Comparison of ENCODE assay signal across 14 cellular contexts in genomic region chr1:230365723-230366307, GRCh38.
A peak's percentile ranks its signal among the peaks of the same experiment; 100 is the strongest.
DNase-seq lines count a peak whose midpoint lies in the region; ATAC-seq and TF ChIP-seq lines count a peak whose summit lies in the region.
"Had no signal": no experiment of that assay in that cellular context is flagged by ENCODE, and none has a peak within 500 bp of the region (broad histone marks: within the 10 kb centered on the region; RNA-seq: fewer than 3 reads in every experiment).

No MANE protein-coding gene starts in this region.

- BruUV-seq in Calu3 (replicated peaks; lab: Mats Ljungman, UMichigan) (no TSS peak), OCI-LY7 (replicated peaks; lab: Mats Ljungman, UMichigan) (no TSS peak)

- peak; percentile 38 to 46 for TF ChIP-seq RAD21 in liver (IDR thresholded peaks at IDR 0.05)

- H3K27ac ChIP-seq in OCI-LY7 (ENCODE audit: low read depth, low read length, poor library complexity, severe bottlenecking) (no peak overlapping the region), liver (ENCODE audit: low read depth in 1 of 2, low read length in 2 of 2) (no peak overlapping the region), smooth muscle cell (ENCODE audit: low read depth) (no peak overlapping the region)
- H3K27ac ChIP-seq: spleen had no signal

- H3F3A ChIP-seq in smooth muscle cell (ENCODE audit: low read depth): no peaks in the 10 kb centered on the region

- no peak overlapping the region for H3K4me3 ChIP-seq in OCI-LY7 (ENCODE audit: low read depth, low read length, poor library complexity, severe bottlenecking)
- no peak overlapping the region for H3K4me3 ChIP-seq in liver (ENCODE audit: low read depth in 1 of 3, low read length in 3 of 3)
- no peak overlapping the region for H3K4me3 ChIP-seq in smooth muscle cell
- H3K4me3 ChIP-seq: spleen had no signal

- H3K4me1 Mint-ChIP-seq in Calu3 (ENCODE audit: low read depth, unreplicated experiment) (no peaks in the 10 kb centered on the region), immature natural killer cell (no peaks in the 10 kb centered on the region)
- no peaks in the 10 kb centered on the region for H3K4me1 Mint-ChIP-seq in activated naive CD8-positive, alpha-beta T cell treated with anti-CD3 and anti-CD28 coated beads, Interleukin-2, amount 50 U/mL, for 24 hours
- H3K4me1 Mint-ChIP-seq: memory B cell had no signal

- no peaks in the 10 kb centered on the region for H3K9me2 ChIP-seq in OCI-LY7 (ENCODE audit: insufficient read depth, low read length)

- peak; percentile 16 for TF ChIP-seq CTCF in Calu3 (IDR thresholded peaks at IDR 0.05; ENCODE audit: unreplicated experiment)
- TF ChIP-seq CTCF in OCI-LY7 (conservative IDR thresholded peaks at IDR 0.05; ENCODE audit: low read length): 0 out of 2 replicates have a peak, but pooled peaks have one; percentile 12
- peak; percentile 14 for TF ChIP-seq CTCF in liver (IDR thresholded peaks at IDR 0.05; ENCODE audit: low read depth, low read length, missing input control)
- TF ChIP-seq CTCF in smooth muscle cell (IDR thresholded peaks at IDR 0.05; ENCODE audit: borderline replicate concordance, insufficient read depth, poor library complexity, severe bottlenecking): no peak

- H3K4me3 Mint-ChIP-seq in Calu3 (ENCODE audit: low read depth, unreplicated experiment): no peak overlapping the region
- H3K4me3 Mint-ChIP-seq in immature natural killer cell: no peak overlapping the region
- H3K4me3 Mint-ChIP-seq in activated naive CD8-positive, alpha-beta T cell treated with anti-CD3 and anti-CD28 coated beads, Interleukin-2, amount 50 U/mL, for 24 hours: no peak overlapping the region
- H3K4me3 Mint-ChIP-seq: activated T-cell treated with anti-CD3 and anti-CD28 coated beads, Interleukin-2, amount 50 U/mL, for 4 hours; memory B cell had no signal

- H3K9me3 Mint-ChIP-seq in Calu3 (ENCODE audit: low read depth, unreplicated experiment) (no peaks in the 10 kb centered on the region), immature natural killer cell (no peaks in the 10 kb centered on the region)
- peaks cover 3% of the 10 kb centered on the region for H3K9me3 Mint-ChIP-seq in activated naive CD8-positive, alpha-beta T cell treated with anti-CD3 and anti-CD28 coated beads, Interleukin-2, amount 50 U/mL, for 24 hours
- H3K9me3 Mint-ChIP-seq: activated T-cell treated with anti-CD3 and anti-CD28 coated beads, Interleukin-2, amount 50 U/mL, for 4 hours; memory B cell had no signal

- H3K27me3 Mint-ChIP-seq in Calu3 (ENCODE audit: unreplicated experiment): no peaks in the 10 kb centered on the region
- H3K27me3 Mint-ChIP-seq in immature natural killer cell (ENCODE audit: low read depth in 3 of 3): peaks cover 2 to 6% (median 3%) of the 10 kb centered on the region in 3 donors
- peaks cover 8% of the 10 kb centered on the region for H3K27me3 Mint-ChIP-seq in activated naive CD8-positive, alpha-beta T cell treated with anti-CD3 and anti-CD28 coated beads, Interleukin-2, amount 50 U/mL, for 24 hours

- ATAC-seq in activated naive CD8-positive, alpha-beta T cell treated with anti-CD3 and anti-CD28 coated beads, Interleukin-2, amount 50 U/mL, for 24 hours: no peak
- ATAC-seq: activated T-cell treated with anti-CD3 and anti-CD28 coated beads, Interleukin-2, amount 50 U/mL, for 4 hours had no signal

- DNase-seq in Calu3 (no peak), HT-29 (ENCODE audit: low spot score) (peak; percentile 11), OCI-LY7 (ENCODE audit: low spot score) (no peak), immature natural killer cell (no peak), smooth muscle cell (lab: John Stamatoyannopoulos, UW; ENCODE audit: unreplicated experiment) (no peak)
- no peak for DNase-seq in activated naive CD8-positive, alpha-beta T cell treated with anti-CD3 and anti-CD28 coated beads, Interleukin-2, amount 50 U/mL, for 24 hours
- DNase-seq in activated CD4-positive, alpha-beta T cell treated with anti-CD3 and anti-CD28 coated beads for 48 hours: no peak
- DNase-seq: activated CD4-positive, alpha-beta T cell treated with anti-CD3 and anti-CD28 coated beads, Interleukin-2, amount 50 U/mL, for 1 hour; activated T-cell treated with anti-CD3 and anti-CD28 coated beads, Interleukin-2, amount 50 U/mL, for 4 hours; amniotic stem cell; spleen; T-helper 2 cell had no signal

- H3K36me3 ChIP-seq in OCI-LY7 (ENCODE audit: insufficient read depth, low read length) (no peaks in the 10 kb centered on the region), liver (ENCODE audit: control insufficient read depth in 4 of 4, insufficient read depth in 3 of 4, low read depth in 1 of 4, low read length in 3 of 4) (no peaks in the 10 kb centered on the region), smooth muscle cell (ENCODE audit: low read depth) (no peaks in the 10 kb centered on the region)
- H3K36me3 ChIP-seq: spleen had no signal

- H3K4me2 ChIP-seq in OCI-LY7 (ENCODE audit: low read length): no peak overlapping the region
- H3K4me2 ChIP-seq in smooth muscle cell: no peak overlapping the region

- H3K9me3 ChIP-seq in OCI-LY7 (ENCODE audit: low read length) (no peaks in the 10 kb centered on the region), liver (ENCODE audit: control insufficient read depth in 4 of 4, low read length in 3 of 4) (no peaks in the 10 kb centered on the region), smooth muscle cell (replicated peaks; ENCODE audit: low read depth) (no peaks in the 10 kb centered on the region)

- H3K36me3 Mint-ChIP-seq in Calu3 (ENCODE audit: insufficient read depth, unreplicated experiment) (peaks cover 14% of the 10 kb centered on the region), immature natural killer cell (no peaks in the 10 kb centered on the region)
- H3K36me3 Mint-ChIP-seq in activated naive CD8-positive, alpha-beta T cell treated with anti-CD3 and anti-CD28 coated beads, Interleukin-2, amount 50 U/mL, for 24 hours (ENCODE audit: low read depth): no peaks in the 10 kb centered on the region
- H3K36me3 Mint-ChIP-seq: memory B cell had no signal

- no peaks in the 10 kb centered on the region for H4K20me1 ChIP-seq in OCI-LY7 (ENCODE audit: insufficient read depth, low read length)
- H4K20me1 ChIP-seq in smooth muscle cell (ENCODE audit: low read depth): no peaks in the 10 kb centered on the region

- intact Hi-C loops in Calu3 (cut with micrococcal nuclease; ENCODE audit: unreplicated experiment) (no loop called here), OCI-LY7 (cut with micrococcal nuclease; ENCODE audit: unreplicated experiment) (no loop called here)

- H2AFZ ChIP-seq in OCI-LY7 (ENCODE audit: low read length) (no peak overlapping the region), smooth muscle cell (ENCODE audit: low read depth) (no peak overlapping the region)

- H3K27ac Mint-ChIP-seq in Calu3 (ENCODE audit: unreplicated experiment): no peak overlapping the region
- H3K27ac Mint-ChIP-seq in immature natural killer cell: no peak overlapping the region
- no peak overlapping the region for H3K27ac Mint-ChIP-seq in activated naive CD8-positive, alpha-beta T cell treated with anti-CD3 and anti-CD28 coated beads, Interleukin-2, amount 50 U/mL, for 24 hours
- H3K27ac Mint-ChIP-seq: memory B cell had no signal

- H3K9ac ChIP-seq in liver (ENCODE audit: low read depth in 1 of 2, low read length in 2 of 2) (no peak overlapping the region), smooth muscle cell (ENCODE audit: low read depth) (no peak overlapping the region)

- CTCF ChIA-PET in Calu3 (lab: Charles Lee): interaction anchor here (0.6 to 1.1 kb wide), 3 partner anchors 216 to 915 kb away, joined by 3 to 5 read pairs (median 4); no protein-coding TSS in a partner anchor
- CTCF ChIA-PET in OCI-LY7 (lab: Charles Lee; ENCODE audit: unreplicated experiment): no interaction called here

- 69% methylated on average over 3 of the region's 3 CpGs for WGBS in liver
- 87% methylated on average over 3 of the region's 3 CpGs for WGBS in smooth muscle cell (ENCODE audit: low lambda C conversion rate)

- POLR2A ChIA-PET in OCI-LY7 (lab: Charles Lee): interaction anchor here (0.7 kb wide), 1 partner anchor 1715 kb away, joined by 3 read pairs; no protein-coding TSS in a partner anchor

- no peaks in the 10 kb centered on the region for H3K79me2 ChIP-seq in OCI-LY7 (ENCODE audit: insufficient read depth, low read depth, low read length)
- no peaks in the 10 kb centered on the region for H3K79me2 ChIP-seq in smooth muscle cell (ENCODE audit: low read depth)

- H3K4me1 ChIP-seq in OCI-LY7 (ENCODE audit: insufficient read depth, low read length, poor library complexity, severe bottlenecking): peaks cover 3% of the 10 kb centered on the region
- peaks cover 0 to 3% (median 0%) of the 10 kb centered on the region in 4 donors for H3K4me1 ChIP-seq in liver (ENCODE audit: control insufficient read depth in 4 of 4, insufficient read depth in 4 of 4, low read length in 3 of 4)
- H3K4me1 ChIP-seq in smooth muscle cell (ENCODE audit: low read depth): no peaks in the 10 kb centered on the region
- H3K4me1 ChIP-seq: spleen had no signal

- H3K27me3 ChIP-seq in liver (ENCODE audit: control insufficient read depth in 4 of 4, insufficient read depth in 4 of 4, low read length in 3 of 4) (no peaks in the 10 kb centered on the region), smooth muscle cell (ENCODE audit: low read depth) (no peaks in the 10 kb centered on the region)

TF ChIP-seq in liver, 16 proteins besides CTCF, POLR2A, EP300 and RAD21:
- TF ChIP-seq HNF4A (conservative IDR thresholded peaks at IDR 0.05) (peak in 1 of 2 donors; percentile 3), MAX (IDR thresholded peaks at IDR 0.05) (no peak), ZBTB33 (IDR thresholded peaks at IDR 0.05) (no peak), GABPA (IDR thresholded peaks at IDR 0.05 in 1 of 2, conservative IDR thresholded peaks at IDR 0.05 in 1 of 2) (no peak), HNF4G (IDR thresholded peaks at IDR 0.05) (no peak), EGR1 (IDR thresholded peaks at IDR 0.05; ENCODE audit: low read depth in 2 of 2) (no peak), RXRA (IDR thresholded peaks at IDR 0.05) (peak in 1 of 2 donors; percentile 5), FOXA2 (IDR thresholded peaks at IDR 0.05) (no peak)
